ENCODE assay signal across 22 cellular contexts in the genomic region with DNA sequence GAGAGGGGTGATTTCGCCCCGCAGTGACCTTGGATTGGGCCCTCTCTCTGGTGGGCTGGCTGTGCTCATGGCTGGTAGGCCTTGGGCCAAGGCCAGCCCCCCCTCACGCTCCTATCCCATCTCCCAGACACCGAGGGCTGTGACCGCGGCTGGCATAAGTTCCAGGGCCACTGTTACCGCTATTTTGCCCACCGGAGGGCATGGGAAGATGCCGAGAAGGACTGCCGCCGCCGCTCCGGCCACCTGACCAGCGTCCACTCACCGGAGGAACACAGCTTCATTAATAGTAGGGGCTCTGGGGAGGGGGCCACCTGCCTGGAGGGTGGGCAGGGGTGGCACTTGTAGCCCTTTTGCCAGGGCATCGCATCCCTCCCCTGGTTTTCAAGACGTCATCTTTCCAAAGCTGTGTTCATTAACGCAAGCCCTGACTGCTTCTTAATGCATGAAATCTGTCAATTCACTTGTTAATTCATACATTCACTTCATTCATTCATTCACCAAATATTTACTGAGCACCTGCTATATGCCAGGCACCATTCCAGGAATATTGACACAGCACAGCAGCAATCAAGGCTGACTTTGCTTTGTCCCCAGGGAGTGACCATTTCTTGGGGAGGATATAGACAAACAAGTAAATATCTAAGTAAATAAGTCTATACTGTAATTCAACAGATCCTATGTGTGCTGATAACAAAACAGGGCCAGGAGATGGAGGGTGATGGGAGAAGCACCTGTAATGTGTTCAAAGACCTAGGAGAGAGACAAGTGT. TPM values are rescaled to one million over a fixed set of nuclear protein-coding genes. Genes with fewer than 3 reads are reported as not detected.
A peak's percentile ranks its signal among the peaks of the same experiment; 100 is the strongest.
DNase-seq lines count a peak whose midpoint lies in the region; ATAC-seq, FAIRE-seq and TF ChIP-seq lines count a peak whose summit lies in the region.
"Had no signal": no experiment of that assay in that cellular context is flagged by ENCODE, and none has a peak within 500 bp of the region (broad histone marks: within the 10 kb centered on the region; RNA-seq: fewer than 3 reads in every experiment).

No MANE protein-coding gene starts in this region.

- H2AK5ac ChIP-seq in H1 (ENCODE audit: low read depth, low read length), result no peak overlapping the region

- H3K79me2 ChIP-seq in H1 (ENCODE audit: control insufficient read depth in 1 of 2, insufficient read depth in 2 of 2, low read length in 2 of 2), result no peaks in the 10 kb centered on the region

- no peak overlapping the region for H3K4me3 ChIP-seq in H1 (ENCODE audit: extremely low read depth in 1 of 4, insufficient read depth in 2 of 4, low read depth in 3 of 4, low read length in 4 of 4)
- H3K4me3 ChIP-seq: A549 had no signal

- POLR2A ChIA-PET in H1 (lab: Charles Lee; ENCODE audit: partially characterized antibody), result no interaction called here

- H4K8ac ChIP-seq in H1 (ENCODE audit: extremely low read depth, insufficient read depth, low read length), result peak overlapping the region; percentile 71; the same call in 1 of the 2 replicates

- no peak overlapping the region for H2BK20ac ChIP-seq in H1 (ENCODE audit: low read length)

- peaks cover 7 to 13% of the 10 kb centered on the region in 2 experiments for H3K9me3 ChIP-seq in H1 (ENCODE audit: insufficient read depth in 2 of 2, low read depth in 1 of 2, low read length in 1 of 2)

- no peak overlapping the region for H4K5ac ChIP-seq in H1 (ENCODE audit: insufficient read length, low read depth, low read length)

- no peak overlapping the region for H2BK15ac ChIP-seq in H1 (ENCODE audit: low read length)

- H2BK120ac ChIP-seq in H1 (replicated peaks; ENCODE audit: low read depth, low read length), result no peak overlapping the region

- no peak overlapping the region for H3K4ac ChIP-seq in H1 (replicated peaks; ENCODE audit: insufficient read length, low read depth, low read length)

- ATAC-seq in GM19035 (IDR thresholded peaks at IDR 0.05; ENCODE audit: unreplicated experiment), result no peak
- ATAC-seq: HCT116 had no signal

- H3K4me1 ChIP-seq in H1 (replicated peaks in 1 of 4; ENCODE audit: control insufficient read depth in 3 of 4, insufficient read depth in 4 of 4, low read length in 3 of 4), result no peaks in the 10 kb centered on the region
- H3K4me1 ChIP-seq: A549, Caco-2 had no signal

- CTCF ChIA-PET in H1 (lab: Charles Lee; ENCODE audit: partially characterized antibody), result no interaction called here

- FAIRE-seq in H1 (lab: Jason Lieb, UNC), result no peak
- FAIRE-seq: A549, D721Med, G401.6, GM19239, H54, HTR-8/SVneo had no signal

- H3K36me3 ChIP-seq in H1 (ENCODE audit: control insufficient read depth in 2 of 4, insufficient read depth in 4 of 4, low read length in 3 of 4), result no peaks in the 10 kb centered on the region

- H3K56ac ChIP-seq in H1 (replicated peaks; ENCODE audit: insufficient read length, low read depth, low read length), result no peak overlapping the region

- no peak overlapping the region for H2AFZ ChIP-seq in H1 (ENCODE audit: low read length)

- TF ChIP-seq RAD21 in H1 (IDR thresholded peaks at IDR 0.05 in 1 of 2, conservative IDR thresholded peaks at IDR 0.05 in 1 of 2; ENCODE audit: low read depth in 2 of 2, low read length in 2 of 2), result no peak

- no peaks in the 10 kb centered on the region for H3K23me2 ChIP-seq in H1 (ENCODE audit: low read depth, low read length)

- TF ChIP-seq POLR2A in H1 (IDR thresholded peaks at IDR 0.05; ENCODE audit: control extremely low read depth in 1 of 2, low read depth in 2 of 2, low read length in 2 of 2), result no peak

- H3K4me2 ChIP-seq in H1 (ENCODE audit: insufficient read depth in 1 of 2, low read depth in 2 of 2, low read length in 2 of 2), result no peak overlapping the region
- H3K4me2 ChIP-seq: A549 had no signal

- TF ChIP-seq CTCF in H1 (IDR thresholded peaks at IDR 0.05; ENCODE audit: control extremely low read depth in 1 of 3, insufficient read depth in 1 of 3, low read depth in 1 of 3, low read length in 3 of 3), result no peak

- 80% methylated on average over 18 of the region's 18 CpGs; no CpG with 5 or more reads in 1 of the 2 experiments for whole genome bisulfite sequencing in H1 (ENCODE audit: extremely low coverage in 1 of 2, insufficient coverage in 1 of 2, insufficient read length in 1 of 2, insufficient replicate concordance in 2 of 2, low coverage in 1 of 2, low lambda C conversion rate in 2 of 2, missing lambda C conversion rate in 1 of 2), 2 experiments

- H2BK12ac ChIP-seq in H1 (ENCODE audit: low read depth, low read length), result no peak overlapping the region

- no peaks in the 10 kb centered on the region; a peak in 2 of 7 replicates for H3K27me3 ChIP-seq in H1 (replicated peaks in 1 of 4; ENCODE audit: control insufficient read depth in 3 of 4, extremely low read depth in 1 of 4, insufficient read depth in 3 of 4, low read length in 3 of 4)

- H4K20me1 ChIP-seq in H1 (replicated peaks in 1 of 2; ENCODE audit: control insufficient read depth in 1 of 2, insufficient read depth in 2 of 2, low read length in 2 of 2), result no peaks in the 10 kb centered on the region

- H3K23ac ChIP-seq in H1 (ENCODE audit: insufficient read length), result no peak overlapping the region

- H4K91ac ChIP-seq in H1 (replicated peaks; ENCODE audit: insufficient read length, low read length), result no peak overlapping the region

- no peak overlapping the region for H3K27ac ChIP-seq in H1 (ENCODE audit: low read depth, low read length)
- H3K27ac ChIP-seq: 22Rv1, A549, C4-2B had no signal

- no peak overlapping the region for H2BK5ac ChIP-seq in H1 (ENCODE audit: low read depth, low read length)

- H3K9ac ChIP-seq in H1 (replicated peaks in 1 of 4; ENCODE audit: extremely low read depth in 1 of 4, low read depth in 3 of 4, low read length in 3 of 4), result no peak overlapping the region

- DNase-seq in NCI-H146 (lab: John Stamatoyannopoulos, UW) (peak; percentile 71), NCI-H146 treated with DMSO at 0.1 percent for 48 hours (lab: John Stamatoyannopoulos, UW; ENCODE audit: unreplicated experiment) (no peak), H1 (ENCODE audit: low read depth in 1 of 2, low spot score in 2 of 2) (no peak), SW 1271 (lab: John Stamatoyannopoulos, UW) (no peak)
- DNase-seq in activated CD4-positive, alpha-beta T cell treated with anti-CD3 and anti-CD28 coated beads, Interleukin-2, amount 50 U/mL, for 1 hour, result no peak
- DNase-seq: AML-193; Caco-2; CD4-positive, alpha-beta T cell; HFFc6; IMR-90; KBM-7 had no signal

- H3K14ac ChIP-seq in H1 (ENCODE audit: insufficient read length), result no peak overlapping the region

- H3K79me1 ChIP-seq in H1 (ENCODE audit: low read depth, low read length), result no peaks in the 10 kb centered on the region

- no peak overlapping the region for H3K18ac ChIP-seq in H1 (ENCODE audit: extremely low read depth, low read length)

- TF ChIP-seq EP300 in H1 (IDR thresholded peaks at IDR 0.05; ENCODE audit: borderline replicate concordance in 1 of 2, low read depth in 2 of 2, low read length in 2 of 2), result no peak

RNA-seq across cellular contexts. Expression of a gene that starts 26.6 kb away (rescaled TPM):
- total RNA-seq in H1 (2021; fragmentation: NEBNext Ultra II Directional; extraction: Animal tissue kit (Norgen Biotek cat#: 25700)), result 2.7 and 2.8 TPM in 2 replicates
- polyA plus RNA-seq in H1 (2011; rRNA removed), result 2.7 and 3.6 TPM in 2 replicates
- polyA plus RNA-seq in H1 (2011; cell fraction: cytosol; rRNA removed), result 3.5 TPM
- 5.5 TPM for polyA plus RNA-seq in H1 (2011; cell fraction: nucleus; rRNA removed)
- polyA plus RNA-seq in H1 (2012, experiment 1 of 2), result 3.7 to 5.9 TPM (median 5.5 TPM) in 4 replicates
- 4.4 TPM for polyA plus RNA-seq in H1 (2012, experiment 2 of 2)
- polyA plus RNA-seq in H1 (2013, experiment 1 of 2), result 5.1 TPM
- 4.1 TPM for polyA plus RNA-seq in H1 (2013, experiment 2 of 2)
- polyA minus RNA-seq in H1 (2011; rRNA and poly(A)+ RNA removed), result 3.3 and 4.0 TPM in 2 replicates
- 2.9 TPM for polyA minus RNA-seq in H1 (2011; cell fraction: cytosol; rRNA and poly(A)+ RNA removed)
- 3.4 TPM for polyA minus RNA-seq in H1 (2011; cell fraction: nucleus; rRNA and poly(A)+ RNA removed)
- total RNA-seq: Caco-2; CD4-positive, alpha-beta T cell; HFFc6; IMR-90 had no signal
- polyA plus RNA-seq: BJ, IMR-90 had no signal

RNA-seq across cellular contexts. Expression of a gene that starts 34.8 kb away (rescaled TPM):
- 5.3 and 6.5 TPM in 2 replicates for total RNA-seq in H1 (2021; fragmentation: NEBNext Ultra II Directional; extraction: Animal tissue kit (Norgen Biotek cat#: 25700))
- 10.1 and 12.9 TPM in 2 replicates for polyA plus RNA-seq in H1 (2011; rRNA removed)
- polyA plus RNA-seq in H1 (2011; cell fraction: cytosol; rRNA removed), result 7.7 TPM
- polyA plus RNA-seq in H1 (2011; cell fraction: nucleus; rRNA removed), result 23.1 TPM
- polyA plus RNA-seq in H1 (2012, experiment 1 of 2), result 2.8 to 9.1 TPM (median 6.3 TPM) in 4 replicates
- 5.6 TPM for polyA plus RNA-seq in H1 (2012, experiment 2 of 2)
- 6.5 TPM for polyA plus RNA-seq in H1 (2013, experiment 1 of 2)
- 5.9 TPM for polyA plus RNA-seq in H1 (2013, experiment 2 of 2)
- polyA minus RNA-seq in H1 (2011; rRNA and poly(A)+ RNA removed), result 3.7 TPM in 2 replicates
- polyA minus RNA-seq in H1 (2011; cell fraction: cytosol; rRNA and poly(A)+ RNA removed), result 2.5 TPM
- 3.7 TPM for polyA minus RNA-seq in H1 (2011; cell fraction: nucleus; rRNA and poly(A)+ RNA removed)
- total RNA-seq: CD4-positive, alpha-beta T cell had no signal

RNA-seq across cellular contexts. Expression of a gene that starts 35.1 kb away (rescaled TPM):
- total RNA-seq in H1 (2021; fragmentation: NEBNext Ultra II Directional; extraction: Animal tissue kit (Norgen Biotek cat#: 25700)), result 20.5 and 24.9 TPM in 2 replicates
- polyA plus RNA-seq in H1 (2011; rRNA removed), result 16.4 TPM in 2 replicates
- 20.5 TPM for polyA plus RNA-seq in H1 (2011; cell fraction: cytosol; rRNA removed)
- polyA plus RNA-seq in H1 (2011; cell fraction: nucleus; rRNA removed), result 26.2 TPM
- 18.7 to 25.9 TPM (median 23.8 TPM) in 4 replicates for polyA plus RNA-seq in H1 (2012, experiment 1 of 2)
- 27.7 TPM for polyA plus RNA-seq in H1 (2012, experiment 2 of 2)
- 13.6 TPM for polyA plus RNA-seq in H1 (2013, experiment 1 of 2)
- polyA plus RNA-seq in H1 (2013, experiment 2 of 2), result 13.5 TPM
- 11.5 and 12.5 TPM in 2 replicates for polyA minus RNA-seq in H1 (2011; rRNA and poly(A)+ RNA removed)
- 4.9 TPM for polyA minus RNA-seq in H1 (2011; cell fraction: cytosol; rRNA and poly(A)+ RNA removed)
- 7.6 TPM for polyA minus RNA-seq in H1 (2011; cell fraction: nucleus; rRNA and poly(A)+ RNA removed)

RNA-seq across cellular contexts. Expression of a gene that starts 46.3 kb away (rescaled TPM):
- total RNA-seq in H1 (2021; fragmentation: NEBNext Ultra II Directional; extraction: Animal tissue kit (Norgen Biotek cat#: 25700)), result 72.9 and 77.7 TPM in 2 replicates
- 87.5 and 105 TPM in 2 replicates for polyA plus RNA-seq in H1 (2011; rRNA removed)
- 84.1 TPM for polyA plus RNA-seq in H1 (2011; cell fraction: cytosol; rRNA removed)
- 140 TPM for polyA plus RNA-seq in H1 (2011; cell fraction: nucleus; rRNA removed)
- polyA plus RNA-seq in H1 (2012, experiment 1 of 2), result 71.3 to 123 TPM (median 104 TPM) in 4 replicates
- 156 TPM for polyA plus RNA-seq in H1 (2012, experiment 2 of 2)
- 97.6 TPM for polyA plus RNA-seq in H1 (2013, experiment 1 of 2)
- polyA plus RNA-seq in H1 (2013, experiment 2 of 2), result 103 TPM
- 29.0 and 36.8 TPM in 2 replicates for polyA minus RNA-seq in H1 (2011; rRNA and poly(A)+ RNA removed)
- 32.7 TPM for polyA minus RNA-seq in H1 (2011; cell fraction: cytosol; rRNA and poly(A)+ RNA removed)
- polyA minus RNA-seq in H1 (2011; cell fraction: nucleus; rRNA and poly(A)+ RNA removed), result 47.1 TPM

RNA-seq across cellular contexts. Expression of a gene that starts 46.4 kb away (rescaled TPM):
- total RNA-seq in H1 (2021; fragmentation: NEBNext Ultra II Directional; extraction: Animal tissue kit (Norgen Biotek cat#: 25700)), result 15.9 and 20.9 TPM in 2 replicates
- polyA plus RNA-seq in H1 (2011; rRNA removed), result 15.0 and 22.9 TPM in 2 replicates
- 15.4 TPM for polyA plus RNA-seq in H1 (2011; cell fraction: cytosol; rRNA removed)
- 24.2 TPM for polyA plus RNA-seq in H1 (2011; cell fraction: nucleus; rRNA removed)
- polyA plus RNA-seq in H1 (2012, experiment 1 of 2), result 11.8 to 16.6 TPM (median 13.8 TPM) in 4 replicates
- polyA plus RNA-seq in H1 (2012, experiment 2 of 2), result 10.5 TPM
- polyA plus RNA-seq in H1 (2013, experiment 1 of 2), result 13.4 TPM
- 13.0 TPM for polyA plus RNA-seq in H1 (2013, experiment 2 of 2)
- polyA minus RNA-seq in H1 (2011; rRNA and poly(A)+ RNA removed), result 10.8 and 12.8 TPM in 2 replicates
- polyA minus RNA-seq in H1 (2011; cell fraction: cytosol; rRNA and poly(A)+ RNA removed), result 4.4 TPM
- 12.4 TPM for polyA minus RNA-seq in H1 (2011; cell fraction: nucleus; rRNA and poly(A)+ RNA removed)
